In the genomic region with DNA sequence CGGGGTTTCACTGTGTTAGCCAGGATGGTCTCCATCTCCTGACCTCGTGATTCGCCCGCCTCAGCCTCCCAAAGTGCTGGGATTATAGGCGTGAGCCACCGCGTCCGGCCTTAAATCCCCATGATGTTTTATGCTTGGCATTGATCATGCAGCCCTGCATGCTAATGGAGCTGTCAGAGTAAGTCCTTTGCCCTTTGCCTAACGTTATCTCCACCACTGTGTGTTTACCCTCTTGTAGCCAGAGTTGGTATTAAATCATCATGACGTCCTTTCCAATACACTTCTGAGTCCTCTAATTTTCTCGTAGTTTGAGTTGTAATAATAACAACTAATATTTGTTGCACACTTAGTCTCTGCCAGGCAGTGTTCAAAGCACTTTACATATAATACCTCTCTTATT, we compare ENCODE assay signal across 21 cellular contexts. TPM values are rescaled to one million over a fixed set of nuclear protein-coding genes. Genes with fewer than 3 reads are reported as not detected.
DNase-seq lines count a peak whose midpoint lies in the region; ATAC-seq lines count a peak whose summit lies in the region.
"Had no signal": no experiment of that assay in that cellular context is flagged by ENCODE, and none has a peak within 500 bp of the region (broad histone marks: within the 10 kb centered on the region; RNA-seq: fewer than 3 reads in every experiment).

No MANE protein-coding gene starts in this region.

- peak; percentile 16 for DNase-seq in HuH-7 (ENCODE audit: low spot score)
- DNase-seq in amniotic epithelial cell (ENCODE audit: low read depth) = peak; percentile 15
- no peak for DNase-seq in left lobe of liver (ENCODE audit: low spot score)
- no peak for DNase-seq in cerebellar cortex (ENCODE audit: low spot score)
- DNase-seq: 8988T; ACHN; BE2C; C1 segment of cervical spinal cord; CD4-positive, alpha-beta memory T cell; CD4-positive, CD25-positive, alpha-beta regulatory T cell; CD8-positive, alpha-beta memory T cell; COR-L47; DMS 273 treated with DMSO at 0.1 percent for 48 hours; DMS153; DMS53; DMS79; DND-41; EL; GDM1 had no signal

- ATAC-seq in left lobe of liver = peak; percentile 78
- no peak for ATAC-seq in HG02870 (IDR thresholded peaks at IDR 0.05; ENCODE audit: unreplicated experiment)
- ATAC-seq: GM12878 had no signal

RNA-seq across cellular contexts. Expression of a gene that starts 57.2 kb away (rescaled TPM):
- 83.9 TPM for total RNA-seq in left lobe of liver

Comparison
In these comparisons a context has a peak if more than half of its experiments do, and no peak if none do; other contexts are left out.
1. DNase-seq: peak in HuH-7 (single experiment) and amniotic epithelial cell (single experiment); none in left lobe of liver (single experiment) and cerebellar cortex (single experiment).